10 cellular contexts compared by ENCODE assay signal in the genomic region with DNA sequence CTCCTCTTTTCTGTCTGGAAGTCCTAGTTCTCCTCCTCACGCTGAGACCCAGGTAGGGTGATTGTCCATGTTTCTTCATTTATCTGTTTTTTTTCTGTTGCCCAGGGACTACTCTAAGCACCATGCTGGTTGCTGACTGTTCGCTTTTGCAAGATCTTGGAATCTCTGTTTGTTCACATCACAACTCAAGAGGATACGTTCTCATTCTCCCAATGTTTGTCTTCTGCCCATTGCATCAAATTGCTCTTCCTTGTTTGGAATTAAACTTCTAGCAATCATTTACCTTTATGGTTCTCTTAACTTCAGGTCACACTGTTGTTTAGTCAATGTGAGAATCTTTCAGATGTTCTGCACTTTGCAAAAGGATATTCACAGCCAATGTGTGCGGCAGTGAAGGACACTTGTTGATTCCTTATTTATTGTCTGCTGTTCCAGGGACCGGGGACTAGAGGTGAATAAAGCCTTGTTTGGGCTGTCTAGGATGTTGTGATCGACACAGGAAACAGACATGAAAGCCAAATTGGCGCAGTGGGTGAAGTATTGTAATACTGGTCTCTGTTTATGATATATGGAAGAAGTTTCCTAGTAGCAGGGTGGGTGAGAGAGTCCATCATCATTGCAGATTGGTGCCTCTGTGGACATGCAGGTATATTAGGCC. TPM values are rescaled to one million over a fixed set of nuclear protein-coding genes. Genes with fewer than 3 reads are reported as not detected.
DNase-seq lines count a peak whose midpoint lies in the region; ATAC-seq and TF ChIP-seq lines count a peak whose summit lies in the region.
"Had no signal": no experiment of that assay in that cellular context is flagged by ENCODE, and none has a peak within 500 bp of the region (broad histone marks: within the 10 kb centered on the region; RNA-seq: fewer than 3 reads in every experiment).

No MANE protein-coding gene starts in this region.

- peak overlapping the region; percentile 36 for H3K23ac ChIP-seq in mesendoderm (ENCODE audit: low read length)

- H3K36me3 ChIP-seq in Peyer's patch (no peaks in the 10 kb centered on the region), mesendoderm (ENCODE audit: control insufficient read depth, insufficient read depth, low read length) (no peaks in the 10 kb centered on the region), thoracic aorta (no peaks in the 10 kb centered on the region)

- H3K79me2 ChIP-seq in mesendoderm (ENCODE audit: control insufficient read depth, insufficient read depth, low read length) = peaks cover 19% of the 10 kb centered on the region

- H3K9me3 ChIP-seq in Peyer's patch (no peaks in the 10 kb centered on the region), thoracic aorta (no peaks in the 10 kb centered on the region)

- ATAC-seq in thoracic aorta (ENCODE audit: insufficient number of reproducible peaks, low FRiP score, low read depth) (no peak), SK-N-SH treated with all-trans-retinoic acid at 6 μM for 48 hours (no peak)

- H3K9ac ChIP-seq in mesendoderm (ENCODE audit: low read length) = no peak overlapping the region

- H3K79me1 ChIP-seq in mesendoderm (ENCODE audit: low read length) = peaks cover 38% of the 10 kb centered on the region

- H3K56ac ChIP-seq in mesendoderm (ENCODE audit: low read length) = no peak overlapping the region

- no peak for TF ChIP-seq CTCF in Peyer's patch (IDR thresholded peaks at IDR 0.05)
- no peak for TF ChIP-seq CTCF in thoracic aorta (IDR thresholded peaks at IDR 0.05)

- H3K4me3 ChIP-seq in Peyer's patch = no peak overlapping the region
- no peak overlapping the region for H3K4me3 ChIP-seq in mesendoderm (ENCODE audit: low read length)
- H3K4me3 ChIP-seq in thoracic aorta = no peak overlapping the region

- no peak overlapping the region for H4K5ac ChIP-seq in mesendoderm (ENCODE audit: low read length)

- no peak overlapping the region for H3K18ac ChIP-seq in mesendoderm (ENCODE audit: low read length)

- DNase-seq in activated CD8-positive, alpha-beta memory T cell treated with anti-CD3 and anti-CD28 coated beads for 24 hours = peak; percentile 54
- DNase-seq in activated CD8-positive, alpha-beta memory T cell treated with anti-CD3 and anti-CD28 coated beads, Interleukin-2, amount 50 U/mL, for 48 hours = no peak
- DNase-seq in Peyer's patch = no peak
- DNase-seq in mesendoderm = no peak
- no peak for DNase-seq in thoracic aorta (ENCODE audit: low spot score)
- DNase-seq in NCI-H524 treated with DMSO at 0.1 percent for 48 hours (lab: John Stamatoyannopoulos, UW) = no peak
- DNase-seq in hippocampal formation (lab: John Stamatoyannopoulos, UW) = no peak
- DNase-seq: GOT3, NCI-H1436 treated with DMSO at 0.1 percent for 48 hours had no signal

- H3K4me1 ChIP-seq in Peyer's patch (peaks cover 0 to 45% (median 2%) of the 10 kb centered on the region in 4 donors), mesendoderm (ENCODE audit: control insufficient read depth, low read depth, low read length) (peaks cover 2% of the 10 kb centered on the region), thoracic aorta (ENCODE audit: control insufficient read depth in 1 of 2, low read depth in 2 of 2) (peaks cover 47 to 91% of the 10 kb centered on the region in 2 donors)

- H3K27ac ChIP-seq in Peyer's patch = peak overlapping the region in 3 of 4 donors; percentile 23 to 77 (median 59)
- H3K27ac ChIP-seq in mesendoderm (ENCODE audit: low read depth, low read length) = no peak overlapping the region
- H3K27ac ChIP-seq in thoracic aorta = peak overlapping the region; percentile 91

- no peak overlapping the region for H3K4ac ChIP-seq in mesendoderm (ENCODE audit: low read depth, low read length)

- no peak overlapping the region for H2AK5ac ChIP-seq in mesendoderm (ENCODE audit: low read length)

- no peak overlapping the region for H2BK5ac ChIP-seq in mesendoderm (ENCODE audit: low read length)

- no peak overlapping the region for H2BK15ac ChIP-seq in mesendoderm (replicated peaks; ENCODE audit: low read depth)

- no peak overlapping the region for H4K8ac ChIP-seq in mesendoderm (ENCODE audit: low read depth, low read length)

- H3K4me2 ChIP-seq in mesendoderm (ENCODE audit: low read length) = no peak overlapping the region

- no peak overlapping the region for H2BK120ac ChIP-seq in mesendoderm (ENCODE audit: low read depth, low read length)

- H3K27me3 ChIP-seq in Peyer's patch (no peaks in the 10 kb centered on the region), mesendoderm (ENCODE audit: insufficient read depth, low read length, poor library complexity) (no peaks in the 10 kb centered on the region), thoracic aorta (replicated peaks; ENCODE audit: insufficient read depth) (no peaks in the 10 kb centered on the region)

- no CpG with 5 or more reads among the region's 7 CpGs for WGBS in mesendoderm (ENCODE audit: extremely low coverage, insufficient coverage, low lambda C conversion rate)

- TF ChIP-seq POLR2A in Peyer's patch (IDR thresholded peaks at IDR 0.05) = no peak

TF ChIP-seq in SK-N-SH treated with all-trans-retinoic acid at 6 μM for 48 hours, 23 proteins besides CTCF, POLR2A, EP300 and RAD21:
- TF ChIP-seq GLIS3 (CRISPR knock-in tag; IDR thresholded peaks at IDR 0.05) (no peak), ZNF565 (CRISPR knock-in tag; conservative IDR thresholded peaks at IDR 0.05; ENCODE audit: low read depth) (no peak), SNAI2 (CRISPR knock-in tag; IDR thresholded peaks at IDR 0.05) (no peak), BACH2 (CRISPR knock-in tag; IDR thresholded peaks at IDR 0.05; ENCODE audit: borderline replicate concordance) (no peak), ESRRG (CRISPR knock-in tag; IDR thresholded peaks at IDR 0.05) (no peak), CSDC2 (CRISPR knock-in tag; IDR thresholded peaks at IDR 0.05) (no peak), ISL1 (CRISPR knock-in tag; IDR thresholded peaks at IDR 0.05) (no peak), RARB (CRISPR knock-in tag; IDR thresholded peaks at IDR 0.05) (no peak), TOX (CRISPR knock-in tag; IDR thresholded peaks at IDR 0.05; ENCODE audit: borderline replicate concordance) (no peak)
- TF ChIP-seq, protein P1, sequence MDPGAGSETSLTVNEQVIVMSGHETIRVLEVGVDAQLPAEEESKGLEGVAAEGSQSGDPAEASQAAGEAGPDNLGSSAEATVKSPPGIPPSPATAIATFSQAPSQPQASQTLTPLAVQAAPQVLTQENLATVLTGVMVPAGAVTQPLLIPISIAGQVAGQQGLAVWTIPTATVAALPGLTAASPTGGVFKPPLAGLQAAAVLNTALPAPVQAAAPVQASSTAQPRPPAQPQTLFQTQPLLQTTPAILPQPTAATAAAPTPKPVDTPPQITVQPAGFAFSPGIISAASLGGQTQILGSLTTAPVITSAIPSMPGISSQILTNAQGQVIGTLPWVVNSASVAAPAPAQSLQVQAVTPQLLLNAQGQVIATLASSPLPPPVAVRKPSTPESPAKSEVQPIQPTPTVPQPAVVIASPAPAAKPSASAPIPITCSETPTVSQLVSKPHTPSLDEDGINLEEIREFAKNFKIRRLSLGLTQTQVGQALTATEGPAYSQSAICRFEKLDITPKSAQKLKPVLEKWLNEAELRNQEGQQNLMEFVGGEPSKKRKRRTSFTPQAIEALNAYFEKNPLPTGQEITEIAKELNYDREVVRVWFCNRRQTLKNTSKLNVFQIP (CRISPR knock-in tag; IDR thresholded peaks at IDR 0.05; ENCODE audit: borderline replicate concordance, low read depth) = no peak

RNA-seq across cellular contexts. Expression of gene LPP, which starts 24.5 kb away (rescaled TPM):
- total RNA-seq in Peyer's patch = 100 to 1,000 TPM; 109 to 170 (median 132) TPM
- 30.8 TPM for polyA plus RNA-seq in mesendoderm (2013, experiment 1 of 2)
- polyA plus RNA-seq in mesendoderm (2013, experiment 2 of 2) = 28.3 TPM
- 1,000 to 10,000 TPM; 1,568 to 1,607 TPM for total RNA-seq in thoracic aorta

Comparison
In these comparisons a context has a peak if more than half of its experiments do, and no peak if none do; other contexts are left out.
1. RNA of gene LPP, which starts 24.5 kb away (total RNA-seq): 1,568 to 1,607 TPM in thoracic aorta; 109 to 170 TPM in Peyer's patch; every median in the first group is over 4 times any median in the second.